21 cellular contexts compared by ENCODE assay signal in the genomic region with DNA sequence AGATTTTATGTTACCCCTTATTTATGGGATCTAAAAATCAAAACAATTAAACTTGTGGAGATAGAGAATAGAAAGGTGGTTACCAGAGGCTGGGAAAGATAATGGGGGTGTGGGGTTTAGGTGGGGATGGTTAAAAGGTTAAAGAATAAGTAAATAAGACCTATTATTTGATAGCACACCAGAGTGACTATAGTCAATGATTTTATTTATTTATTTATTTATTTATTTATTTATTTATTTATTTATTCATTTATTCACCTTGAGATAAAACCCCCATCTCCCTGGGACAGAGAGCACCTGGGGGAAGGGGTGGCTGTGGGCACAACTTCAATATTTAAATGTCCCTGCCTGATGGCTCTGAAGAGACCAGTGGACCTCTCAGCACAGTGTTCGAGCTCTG.
DNase-seq lines count a peak whose midpoint lies in the region; ATAC-seq, FAIRE-seq and TF ChIP-seq lines count a peak whose summit lies in the region.
"Had no signal": no experiment of that assay in that cellular context is flagged by ENCODE, and none has a peak within 500 bp of the region (broad histone marks: within the 10 kb centered on the region; RNA-seq: fewer than 3 reads in every experiment).

No MANE protein-coding gene starts in this region.

- TF ChIP-seq RAD21 in A549 (conservative IDR thresholded peaks at IDR 0.05 in 1 of 2, IDR thresholded peaks at IDR 0.05 in 1 of 2): no peak

- no peaks in the 10 kb centered on the region for H3K9me3 ChIP-seq in A549
- H3K9me3 ChIP-seq: BLaER1 treated with 17β-estradiol and CSF1 and Interleukin-3, amounts not matched to agents 10 nM and 100 nM; Caco-2 had no signal

- 0 out of 6 replicates have a peak overlapping the region, but pooled peaks of 1 of the 2 experiments have one; percentile 18 for H3K27ac ChIP-seq in A549
- H3K27ac ChIP-seq: 22Rv1; BLaER1 treated with 17β-estradiol and CSF1 and Interleukin-3, amounts not matched to agents 10 nM and 100 nM; C4-2B had no signal

- FAIRE-seq in A549 (lab: Jason Lieb, UNC): no peak
- FAIRE-seq in RCC 7860 (lab: Jason Lieb, UNC): no peak
- FAIRE-seq: D721Med, G401.6, GM12891, GM19239 had no signal

- H3K4me1 ChIP-seq in A549: no peaks in the 10 kb centered on the region
- H3K4me1 ChIP-seq: BLaER1 treated with 17β-estradiol and CSF1 and Interleukin-3, amounts not matched to agents 10 nM and 100 nM; Caco-2 had no signal

- DNase-seq in activated naive CD4-positive, alpha-beta T cell treated with anti-CD3 and anti-CD28 coated beads, Interleukin-2, amount 10 ng/mL, durations not matched to agents 7 days and 5 days: no peak
- no peak for DNase-seq in A549 (ENCODE audit: low read depth in 1 of 2, low spot score in 1 of 2)
- DNase-seq in WTC11 (ENCODE audit: low spot score): no peak
- no peak for DNase-seq in RCC 7860 (ENCODE audit: low spot score)
- no peak for DNase-seq in central memory CD4-positive, alpha-beta T cell
- DNase-seq: AML-193; Caco-2; Calu3; CD4-positive, alpha-beta T cell; CD8-positive, alpha-beta T cell; DMS79 treated with DMSO at 0.1 percent for 48 hours; GF-D8 had no signal

- TF ChIP-seq CTCF in A549 (IDR thresholded peaks at IDR 0.05) (no peak), WTC11 (IDR thresholded peaks at IDR 0.05) (no peak)

- H3K36me3 Mint-ChIP-seq in activated naive CD4-positive, alpha-beta T cell treated with anti-CD3 and anti-CD28 coated beads, Interleukin-2, amount 50 U/mL, for 24 hours: no peaks in the 10 kb centered on the region
- H3K36me3 Mint-ChIP-seq in activated naive CD4-positive, alpha-beta T cell treated with anti-CD3 and anti-CD28 coated beads, Interleukin-2, amount 10 ng/mL, durations not matched to agents 7 days and 5 days: no peaks in the 10 kb centered on the region
- no peaks in the 10 kb centered on the region for H3K36me3 Mint-ChIP-seq in WTC11
- H3K36me3 Mint-ChIP-seq: CD8-positive, alpha-beta T cell had no signal

- CTCF ChIA-PET in activated naive CD4-positive, alpha-beta T cell treated with anti-CD3 and anti-CD28 coated beads, Interleukin-2, amount 10 ng/mL, durations not matched to agents 7 days and 5 days (lab: Charles Lee): no interaction called here
- CTCF ChIA-PET in A549 (lab: Yijun Ruan, JAX): no interaction called here
- CTCF ChIA-PET in WTC11 (lab: Charles Lee): no interaction called here

- peak overlapping the region; percentile 10 for H3K27ac Mint-ChIP-seq in activated naive CD4-positive, alpha-beta T cell treated with anti-CD3 and anti-CD28 coated beads, Interleukin-2, amount 50 U/mL, for 24 hours
- no peak overlapping the region for H3K27ac Mint-ChIP-seq in activated naive CD4-positive, alpha-beta T cell treated with anti-CD3 and anti-CD28 coated beads, Interleukin-2, amount 10 ng/mL, durations not matched to agents 7 days and 5 days
- no peak overlapping the region for H3K27ac Mint-ChIP-seq in WTC11
- H3K27ac Mint-ChIP-seq: B cell; CD4-positive, alpha-beta T cell; CD8-positive, alpha-beta T cell had no signal

- ATAC-seq in A549 (no peak), WTC11 (no peak)
- ATAC-seq: CD8-positive, alpha-beta T cell had no signal

- H3K4me3 ChIP-seq in A549: no peak overlapping the region
- H3K4me3 ChIP-seq: BLaER1 treated with 17β-estradiol and CSF1 and Interleukin-3, amounts not matched to agents 10 nM and 100 nM had no signal

- WGBS in A549 (ENCODE audit: missing lambda C conversion rate): 100% methylated on average over 1 of the region's 1 CpG

- no peak overlapping the region for H3K4me2 ChIP-seq in A549
- H3K4me2 ChIP-seq: BLaER1 treated with 17β-estradiol and CSF1 and Interleukin-3, amounts not matched to agents 10 nM and 100 nM had no signal

- H3K27me3 Mint-ChIP-seq in activated naive CD4-positive, alpha-beta T cell treated with anti-CD3 and anti-CD28 coated beads, Interleukin-2, amount 50 U/mL, for 24 hours: no peaks in the 10 kb centered on the region
- H3K27me3 Mint-ChIP-seq in activated naive CD4-positive, alpha-beta T cell treated with anti-CD3 and anti-CD28 coated beads, Interleukin-2, amount 10 ng/mL, durations not matched to agents 7 days and 5 days: no peaks in the 10 kb centered on the region
- no peaks in the 10 kb centered on the region for H3K27me3 Mint-ChIP-seq in WTC11 (ENCODE audit: low read depth)
- H3K27me3 Mint-ChIP-seq: B cell; CD4-positive, alpha-beta T cell had no signal

- no peak for TF ChIP-seq EP300 in A549 (IDR thresholded peaks at IDR 0.05)

- H3K4me1 Mint-ChIP-seq in activated naive CD4-positive, alpha-beta T cell treated with anti-CD3 and anti-CD28 coated beads, Interleukin-2, amount 50 U/mL, for 24 hours: no peaks in the 10 kb centered on the region
- H3K4me1 Mint-ChIP-seq in activated naive CD4-positive, alpha-beta T cell treated with anti-CD3 and anti-CD28 coated beads, Interleukin-2, amount 10 ng/mL, durations not matched to agents 7 days and 5 days: no peaks in the 10 kb centered on the region
- H3K4me1 Mint-ChIP-seq in WTC11: no peaks in the 10 kb centered on the region
- H3K4me1 Mint-ChIP-seq: B cell had no signal

- no peak for TF ChIP-seq POLR2A in A549 (IDR thresholded peaks at IDR 0.05; ENCODE audit: low read length)

- POLR2A ChIA-PET in A549 (lab: Yijun Ruan, JAX) (no interaction called here), WTC11 (lab: Charles Lee) (no interaction called here)

- H3K9me3 Mint-ChIP-seq in activated naive CD4-positive, alpha-beta T cell treated with anti-CD3 and anti-CD28 coated beads, Interleukin-2, amount 50 U/mL, for 24 hours: no peaks in the 10 kb centered on the region
- no peaks in the 10 kb centered on the region for H3K9me3 Mint-ChIP-seq in activated naive CD4-positive, alpha-beta T cell treated with anti-CD3 and anti-CD28 coated beads, Interleukin-2, amount 10 ng/mL, durations not matched to agents 7 days and 5 days
- H3K9me3 Mint-ChIP-seq in WTC11: 0 out of 2 replicates have a peak, but pooled peaks cover 6% of the 10 kb centered on the region
- H3K9me3 Mint-ChIP-seq: CD4-positive, alpha-beta T cell; CD8-positive, alpha-beta T cell had no signal

- no peak overlapping the region for H3K4me3 Mint-ChIP-seq in activated naive CD4-positive, alpha-beta T cell treated with anti-CD3 and anti-CD28 coated beads, Interleukin-2, amount 50 U/mL, for 24 hours
- H3K4me3 Mint-ChIP-seq in activated naive CD4-positive, alpha-beta T cell treated with anti-CD3 and anti-CD28 coated beads, Interleukin-2, amount 10 ng/mL, durations not matched to agents 7 days and 5 days: no peak overlapping the region
- no peak overlapping the region for H3K4me3 Mint-ChIP-seq in WTC11
- H3K4me3 Mint-ChIP-seq: B cell; CD4-positive, alpha-beta T cell; CD8-positive, alpha-beta T cell had no signal

TF ChIP-seq in A549, 52 proteins besides CTCF, POLR2A, EP300 and RAD21:
- TF ChIP-seq ZC3H11A (IDR thresholded peaks at IDR 0.05): peak; percentile 57
- TF ChIP-seq HOXA7 (CRISPR knock-in tag; IDR thresholded peaks at IDR 0.05): no peak

TF ChIP-seq in WTC11, 78 proteins besides CTCF, POLR2A, EP300 and RAD21:
- peak; percentile 32; the same call in 1 of the 2 replicates for TF ChIP-seq HMGA2 (CRISPR knock-in tag; IDR thresholded peaks at IDR 0.05)
- TF ChIP-seq, protein P1, sequence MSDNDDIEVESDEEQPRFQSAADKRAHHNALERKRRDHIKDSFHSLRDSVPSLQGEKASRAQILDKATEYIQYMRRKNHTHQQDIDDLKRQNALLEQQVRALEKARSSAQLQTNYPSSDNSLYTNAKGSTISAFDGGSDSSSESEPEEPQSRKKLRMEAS (CRISPR knock-in tag; IDR thresholded peaks at IDR 0.05): no peak
TF ChIP-seq in WTC11: peak in this region for 1.
